ENCODE assay signal across 20 cellular contexts in genomic region chr10:1153253-1153763, GRCh38.
A peak's percentile ranks its signal among the peaks of the same experiment; 100 is the strongest.
DNase-seq lines count a peak whose midpoint lies in the region; ATAC-seq, FAIRE-seq and TF ChIP-seq lines count a peak whose summit lies in the region.
"Had no signal": no experiment of that assay in that cellular context is flagged by ENCODE, and none has a peak within 500 bp of the region (broad histone marks: within the 10 kb centered on the region; RNA-seq: fewer than 3 reads in every experiment).

No MANE protein-coding gene starts in this region.

- H2BK20ac ChIP-seq in IMR-90 (ENCODE audit: low read depth, low read length): no peak overlapping the region

- in situ Hi-C loops in IMR-90 (cut with MboI; ENCODE audit: low sequenced_read_pairs): no loop called here

- no peaks in the 10 kb centered on the region; the same call in 1 of the 2 replicates for H3K9me3 ChIP-seq in IMR-90 (ENCODE audit: control insufficient read depth, insufficient read depth, low read length)
- H3K9me3 ChIP-seq in sigmoid colon: no peaks in the 10 kb centered on the region
- H3K9me3 ChIP-seq: HAP-1 had no signal

- no peak for TF ChIP-seq CTCF in IMR-90 (conservative IDR thresholded peaks at IDR 0.05; ENCODE audit: low read depth, low read length)
- no peak for TF ChIP-seq CTCF in sigmoid colon (IDR thresholded peaks at IDR 0.05)

- intact Hi-C loops in IMR-90 (cut with micrococcal nuclease): no loop called here
- intact Hi-C loops in sigmoid colon (cut with DNase I): no loop called here

- H3K36me3 ChIP-seq in IMR-90 (ENCODE audit: control insufficient read depth, insufficient read depth, low read length): no peaks in the 10 kb centered on the region
- H3K36me3 ChIP-seq in sigmoid colon: no peaks in the 10 kb centered on the region
- H3K36me3 ChIP-seq: HAP-1 had no signal

- no peak overlapping the region for H2AK9ac ChIP-seq in IMR-90 (replicated peaks; ENCODE audit: low read depth, low read length, poor library complexity)

- H3K23ac ChIP-seq in IMR-90 (ENCODE audit: low read depth, low read length): no peak overlapping the region

- no peak overlapping the region for H3K14ac ChIP-seq in IMR-90 (replicated peaks; ENCODE audit: low read depth, low read length)

- no peak overlapping the region for H3K4ac ChIP-seq in IMR-90 (ENCODE audit: low read depth, low read length)

- H4K5ac ChIP-seq in IMR-90 (ENCODE audit: low read depth, low read length): no peak overlapping the region

- DNase-seq in NCI-H1694 treated with DMSO at 0.1 percent for 48 hours (lab: John Stamatoyannopoulos, UW): peak; percentile 12
- DNase-seq in NCI-H1694 (lab: John Stamatoyannopoulos, UW): no peak
- DNase-seq in IMR-90: no peak
- DNase-seq in sigmoid colon: peak; percentile 28
- DNase-seq in globus pallidus (ENCODE audit: low spot score): no peak
- DNase-seq in frontal cortex (ENCODE audit: low spot score in 2 of 2): no peak
- no peak for DNase-seq in iPS-NIHi11 (ENCODE audit: low spot score)
- DNase-seq: 8988T, Karpas-422, MV-4-11, NCI-H1105 treated with DMSO at 0.1 percent for 48 hours, NCI-H526 treated with DMSO at 0.1 percent for 48 hours, PC-3, Right ventricle myocardium superior had no signal

- H3K27me3 ChIP-seq in IMR-90 (ENCODE audit: control insufficient read depth, insufficient read depth, low read length) (peaks cover 5% of the 10 kb centered on the region; the same call in 1 of the 2 replicates), sigmoid colon (no peaks in the 10 kb centered on the region)

- H3K4me2 ChIP-seq in IMR-90 (ENCODE audit: low read depth, low read length): no peak overlapping the region

- CTCF ChIA-PET in IMR-90 (lab: Yijun Ruan, JAX): no interaction called here

- no peaks in the 10 kb centered on the region for H3K79me1 ChIP-seq in IMR-90 (ENCODE audit: low read depth in 1 of 2, low read length in 2 of 2)

- no peak for TF ChIP-seq RAD21 in IMR-90 (IDR thresholded peaks at IDR 0.05; ENCODE audit: low read length)

- no peak overlapping the region for H3K9ac ChIP-seq in IMR-90 (ENCODE audit: low read depth, low read length)
- H3K9ac ChIP-seq: GM23248 had no signal

- H2AK5ac ChIP-seq in IMR-90 (ENCODE audit: low read depth, low read length): no peak overlapping the region

- dilution Hi-C loops in IMR-90 (cut with HindIII; ENCODE audit: low sequenced_read_pairs, unreplicated experiment): no loop called here

- no peaks in the 10 kb centered on the region for H4K20me1 ChIP-seq in IMR-90 (ENCODE audit: insufficient read depth, low read length)

- no peak overlapping the region for H2BK5ac ChIP-seq in IMR-90 (ENCODE audit: low read depth, low read length, poor library complexity, severe bottlenecking)

- H2BK120ac ChIP-seq in IMR-90 (ENCODE audit: low read depth, low read length): no peak overlapping the region

- 0 out of 2 replicates have a peak, but pooled peaks have one; percentile 10 for TF ChIP-seq POLR2A in IMR-90 (IDR thresholded peaks at IDR 0.05; ENCODE audit: low read depth, low read length)
- no peak for TF ChIP-seq POLR2A in sigmoid colon (IDR thresholded peaks at IDR 0.05)

- ATAC-seq in IMR-90 (ENCODE audit: low read depth): no peak
- ATAC-seq: PC-3 had no signal

- no peaks in the 10 kb centered on the region for H3K9me1 ChIP-seq in IMR-90 (ENCODE audit: insufficient read depth, low read length)

- no peak overlapping the region for H3K56ac ChIP-seq in IMR-90 (ENCODE audit: extremely low read depth, insufficient read depth, low read length)

- no CpG with 5 or more reads among the region's 6 CpGs for WGBS in IMR-90 (ENCODE audit: extremely low coverage in 2 of 2, insufficient read length in 1 of 2), 2 experiments
- 90% methylated on average over 6 of the region's 6 CpGs for WGBS in sigmoid colon, 2 donors

- H3K4me3 ChIP-seq in IMR-90 (ENCODE audit: insufficient read depth, low read depth, low read length): no peak overlapping the region
- H3K4me3 ChIP-seq in sigmoid colon: no peak overlapping the region
- H3K4me3 ChIP-seq: GM23248, HAP-1 had no signal

- H4K91ac ChIP-seq in IMR-90 (ENCODE audit: insufficient read depth, low read depth, low read length): no peak overlapping the region

- TF ChIP-seq EP300 in sigmoid colon (IDR thresholded peaks at IDR 0.05): no peak

- no TSS peak for BruUV-seq in IMR-90 (replicated peaks; lab: Mats Ljungman, UMichigan)

- no peaks in the 10 kb centered on the region for H3K4me1 ChIP-seq in IMR-90 (ENCODE audit: control insufficient read depth, insufficient read depth, low read length)
- H3K4me1 ChIP-seq in sigmoid colon: no peaks in the 10 kb centered on the region
- H3K4me1 ChIP-seq: HAP-1 had no signal

- H2AFZ ChIP-seq in IMR-90 (replicated peaks; ENCODE audit: low read length, poor library complexity): no peak overlapping the region
- H2AFZ ChIP-seq: GM23248 had no signal

- POLR2A ChIA-PET in IMR-90 (lab: Charles Lee; ENCODE audit: unreplicated experiment): no interaction called here

- H3K18ac ChIP-seq in IMR-90 (ENCODE audit: low read depth, low read length): no peak overlapping the region

- FAIRE-seq in islet of Langerhans (lab: Jason Lieb, UNC): peak; percentile 68
- FAIRE-seq in frontal cortex (lab: Jason Lieb, UNC): no peak
- FAIRE-seq: G401.6, GM12892, HTR-8/SVneo had no signal

- H4K8ac ChIP-seq in IMR-90 (ENCODE audit: low read depth in 2 of 2, low read length in 2 of 2): no peak overlapping the region

- H2BK15ac ChIP-seq in IMR-90 (ENCODE audit: low read depth, low read length): no peak overlapping the region

- no peak overlapping the region for H3K27ac ChIP-seq in IMR-90 (ENCODE audit: insufficient read depth, low read length)
- no peak overlapping the region for H3K27ac ChIP-seq in sigmoid colon
- H3K27ac ChIP-seq: GM23248 had no signal

TF ChIP-seq in IMR-90, 13 proteins besides CTCF, POLR2A, EP300 and RAD21:
- TF ChIP-seq CEBPB (IDR thresholded peaks at IDR 0.05; ENCODE audit: low read depth, low read length): no peak
- TF ChIP-seq FOS (IDR thresholded peaks at IDR 0.05; ENCODE audit: low read depth, low read length): no peak

Comparison
In these comparisons a context has a peak if more than half of its experiments do, and no peak if none do; other contexts are left out.
1. DNase-seq: peak in NCI-H1694 treated with DMSO at 0.1 percent for 48 hours (single experiment) and sigmoid colon (single experiment); none in NCI-H1694 (single experiment), IMR-90 (single experiment), globus pallidus (single experiment), frontal cortex (0 of 2) and iPS-NIHi11 (single experiment).